In the genomic region with DNA sequence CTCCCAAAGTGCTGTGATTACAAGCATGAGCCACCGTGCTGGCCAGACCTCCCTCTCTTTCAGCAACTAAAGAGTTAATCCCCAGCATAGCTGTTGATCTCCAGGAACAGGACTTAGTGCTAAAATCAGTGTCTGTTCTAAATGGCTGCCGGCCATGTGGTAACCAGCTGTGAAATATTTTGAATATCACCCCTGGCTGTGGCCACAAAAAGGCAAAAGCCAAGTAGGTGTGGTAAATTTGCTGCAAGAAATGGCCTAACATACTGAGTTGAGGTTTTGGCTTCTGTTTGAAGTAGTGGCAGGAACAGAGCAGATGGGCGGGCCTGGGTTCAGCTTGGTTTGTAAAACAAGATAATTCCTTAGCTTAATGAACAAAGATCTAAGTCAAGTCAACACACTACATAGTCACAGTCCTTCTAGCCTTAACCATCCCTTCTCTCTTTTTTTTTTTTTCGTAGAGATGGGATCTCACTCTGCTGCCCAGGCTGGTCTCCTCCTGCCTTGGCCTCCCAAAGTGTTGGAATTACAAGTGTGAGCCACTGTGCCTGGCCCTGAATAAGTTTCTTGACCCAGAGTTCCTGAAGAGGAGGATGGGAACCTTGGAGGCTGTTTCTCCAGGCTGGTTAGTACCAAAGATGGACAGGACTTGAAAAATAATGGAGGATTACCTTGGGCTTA, we compare ENCODE assay signal across 8 cellular contexts.
DNase-seq lines count a peak whose midpoint lies in the region; ATAC-seq lines count a peak whose summit lies in the region.

No MANE protein-coding gene starts in this region.

- ATAC-seq in GM21381 (IDR thresholded peaks at IDR 0.05; ENCODE audit: unreplicated experiment) (no peak), GM18511 (IDR thresholded peaks at IDR 0.05; ENCODE audit: unreplicated experiment) (no peak)

- DNase-seq in stimulated activated CD8-positive, alpha-beta memory T cell treated with anti-CD3 and anti-CD28 coated beads, Interleukin-12 subunit alpha, Interleukin-12 subunit beta, amount 100 ng/mL, for 1 hour (ENCODE audit: low read depth) = peak; percentile 25
- DNase-seq in stimulated activated CD8-positive, alpha-beta memory T cell treated with anti-CD3 and anti-CD28 coated beads, Interleukin-4, amount 100 ng/mL, for 48 hours = no peak
- DNase-seq in T-helper 1 cell = peak; percentile 11 to 60 (median 32)
- DNase-seq in dedifferentiated amniotic fluid mesenchymal stem cell (ENCODE audit: extremely low spot score) = peak; percentile 64
- DNase-seq in non-pigmented ciliary epithelial cell (ENCODE audit: low read depth) = peak; percentile 71
- DNase-seq in NCI-H2196 treated with DMSO at 0.1 percent for 48 hours (lab: John Stamatoyannopoulos, UW; ENCODE audit: unreplicated experiment) = no peak

Comparison
In these comparisons a context has a peak if more than half of its experiments do, and no peak if none do; other contexts are left out.
1. DNase-seq: peak in stimulated activated CD8-positive, alpha-beta memory T cell treated with anti-CD3 and anti-CD28 coated beads, Interleukin-12 subunit alpha, Interleukin-12 subunit beta, amount 100 ng/mL, for 1 hour (single experiment), T-helper 1 cell (5 of 5), dedifferentiated amniotic fluid mesenchymal stem cell (single experiment) and non-pigmented ciliary epithelial cell (single experiment); none in stimulated activated CD8-positive, alpha-beta memory T cell treated with anti-CD3 and anti-CD28 coated beads, Interleukin-4, amount 100 ng/mL, for 48 hours (single experiment) and NCI-H2196 treated with DMSO at 0.1 percent for 48 hours (single experiment).